ENCODE assay signal across 8 cellular contexts in the genomic region with DNA sequence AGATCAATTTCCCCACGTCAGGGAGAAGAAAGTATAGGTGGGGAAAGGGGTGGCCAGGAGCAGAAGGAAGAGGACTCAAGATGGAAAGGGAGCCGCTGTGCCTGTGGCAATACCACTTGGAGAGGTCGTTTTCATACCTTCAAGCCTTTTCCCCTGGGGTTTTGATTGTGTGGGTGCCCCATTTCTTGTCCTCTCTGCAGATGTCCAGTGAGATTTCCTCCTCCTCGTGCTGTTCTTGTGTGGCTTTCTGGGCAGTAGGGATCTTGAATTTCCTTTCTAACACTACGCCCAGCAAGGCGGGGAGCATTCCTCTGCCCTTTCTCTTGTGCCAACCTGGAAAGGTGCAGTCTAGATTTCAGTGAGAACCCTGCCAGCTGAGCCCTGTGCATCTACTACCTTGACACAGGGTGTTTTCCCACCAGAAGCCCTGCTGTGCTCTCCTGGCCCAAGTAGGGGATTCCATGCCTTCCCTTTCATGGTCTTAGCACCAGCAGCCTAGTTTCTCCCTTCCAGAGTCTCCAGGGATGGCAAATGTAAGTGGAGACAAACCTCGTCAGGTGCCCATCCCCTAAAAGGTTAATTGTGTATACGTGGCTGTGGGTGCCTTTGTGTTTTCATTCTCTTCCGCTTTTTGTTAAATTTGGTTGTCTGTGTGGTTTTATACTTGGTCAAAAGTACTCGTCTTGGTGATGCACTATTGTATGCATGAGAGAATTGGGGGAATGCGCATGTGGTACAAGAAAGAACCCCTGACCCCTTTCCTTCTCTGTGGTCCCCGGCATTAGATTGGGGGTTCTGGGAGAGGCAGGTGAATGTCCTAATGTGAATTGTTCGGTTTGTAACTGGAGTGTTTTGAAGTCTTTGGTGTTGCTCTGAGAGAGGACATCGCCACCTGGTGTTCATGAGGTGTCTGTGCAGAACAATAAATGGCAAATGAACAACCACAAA.
DNase-seq lines count a peak whose midpoint lies in the region; ATAC-seq and TF ChIP-seq lines count a peak whose summit lies in the region.

No MANE protein-coding gene starts in this region.

- peak; percentile 71 for ATAC-seq in GM18870 (IDR thresholded peaks at IDR 0.05; ENCODE audit: unreplicated experiment)
- peak; percentile 86 for ATAC-seq in HG03066 (IDR thresholded peaks at IDR 0.05; ENCODE audit: low read depth, unreplicated experiment)
- ATAC-seq in esophagus mucosa = peak; percentile 73
- peak; percentile 85 to 87 for ATAC-seq in upper lobe of left lung (ENCODE audit: low FRiP score in 2 of 2)

- peak; percentile 27 for TF ChIP-seq RAD21 in neural cell (conservative IDR thresholded peaks at IDR 0.05)

- H3K9me3 ChIP-seq in neural cell (ENCODE audit: low read length) = no peaks in the 10 kb centered on the region
- H3K9me3 ChIP-seq in upper lobe of left lung = no peaks in the 10 kb centered on the region

- no peaks in the 10 kb centered on the region for H3K79me2 ChIP-seq in neural cell (replicated peaks; ENCODE audit: insufficient read depth, low read length)

- H3K27ac ChIP-seq in C4-2B (no peak overlapping the region), neural cell (ENCODE audit: low read length) (no peak overlapping the region), upper lobe of left lung (peak overlapping the region in 1 of 4 donors; percentile 26)

- H3K27me3 ChIP-seq in neural cell (ENCODE audit: insufficient read depth, low read depth, low read length) (no peaks in the 10 kb centered on the region), upper lobe of left lung (no peaks in the 10 kb centered on the region)

- no peaks in the 10 kb centered on the region for H3K9me3 Mint-ChIP-seq in activated CD4-positive, alpha-beta memory T cell treated with anti-CD3 and anti-CD28 coated beads for 36 hours

- WGBS in upper lobe of left lung, 2 donors = 45 to 46% methylated on average over 14 of the region's 14 CpGs

- TF ChIP-seq EP300 in neural cell (conservative IDR thresholded peaks at IDR 0.05; ENCODE audit: poor library complexity, severe bottlenecking) = no peak
- TF ChIP-seq EP300 in upper lobe of left lung (IDR thresholded peaks at IDR 0.05) = no peak

- POLR2A ChIA-PET in activated CD4-positive, alpha-beta memory T cell treated with anti-CD3 and anti-CD28 coated beads for 36 hours (lab: Charles Lee) = no interaction called here

- no peaks in the 10 kb centered on the region for H3F3A ChIP-seq in neural cell (ENCODE audit: insufficient read depth, low read length, poor library complexity, severe bottlenecking)

- intact Hi-C loops in activated CD4-positive, alpha-beta memory T cell treated with anti-CD3 and anti-CD28 coated beads for 36 hours (cut with micrococcal nuclease) = loop anchor here (1.0 kb wide), 3 partner anchors 76 to 146 kb away; no protein-coding TSS in a partner anchor

- H3K36me3 ChIP-seq in neural cell (ENCODE audit: insufficient read depth, low read length) = no peaks in the 10 kb centered on the region
- H3K36me3 ChIP-seq in upper lobe of left lung = no peaks in the 10 kb centered on the region

- H4K20me1 ChIP-seq in neural cell (ENCODE audit: insufficient read depth) = no peaks in the 10 kb centered on the region

- CTCF ChIA-PET in activated CD4-positive, alpha-beta memory T cell treated with anti-CD3 and anti-CD28 coated beads for 36 hours (lab: Charles Lee) = interaction anchor here (1.4 to 2.1 kb wide), 5 partner anchors 9 to 126 kb away, joined by 3 to 12 read pairs (median 4); a partner anchor contains a TSS

- no peaks in the 10 kb centered on the region for H3K36me3 Mint-ChIP-seq in activated CD4-positive, alpha-beta memory T cell treated with anti-CD3 and anti-CD28 coated beads for 36 hours

- H3K9me2 ChIP-seq in neural cell (ENCODE audit: insufficient read depth, low read length) = no peaks in the 10 kb centered on the region

- peaks cover 14% of the 10 kb centered on the region for H3K4me1 Mint-ChIP-seq in activated CD4-positive, alpha-beta memory T cell treated with anti-CD3 and anti-CD28 coated beads for 36 hours (ENCODE audit: low read depth)

- TF ChIP-seq CTCF in C4-2B (conservative IDR thresholded peaks at IDR 0.05) (peak; percentile 93), neural cell (IDR thresholded peaks at IDR 0.05; ENCODE audit: poor library complexity, severe bottlenecking) (peak; percentile 61), upper lobe of left lung (IDR thresholded peaks at IDR 0.05) (peak; percentile 76 to 88 (median 83))

- H3K4me1 ChIP-seq in upper lobe of left lung = peaks cover 0 to 11% (median 0%) of the 10 kb centered on the region in 4 donors

- H3K27me3 Mint-ChIP-seq in activated CD4-positive, alpha-beta memory T cell treated with anti-CD3 and anti-CD28 coated beads for 36 hours = peaks cover 5% of the 10 kb centered on the region

- no peak overlapping the region for H3K27ac Mint-ChIP-seq in activated CD4-positive, alpha-beta memory T cell treated with anti-CD3 and anti-CD28 coated beads for 36 hours

- DNase-seq in NCI-H226 = peak; percentile 23
- peak; percentile 58 for DNase-seq in activated CD4-positive, alpha-beta memory T cell treated with anti-CD3 and anti-CD28 coated beads for 36 hours
- DNase-seq in upper lobe of left lung = peak in 1 of 2 donors; percentile 69

- no peak overlapping the region for H3K4me2 ChIP-seq in neural cell (ENCODE audit: low read length)

- no peak overlapping the region for H2AFZ ChIP-seq in neural cell (ENCODE audit: low read depth, low read length)

- H3K4me3 ChIP-seq in neural cell (ENCODE audit: low read length) (no peak overlapping the region), upper lobe of left lung (no peak overlapping the region)

- H3K4me3 Mint-ChIP-seq in activated CD4-positive, alpha-beta memory T cell treated with anti-CD3 and anti-CD28 coated beads for 36 hours = peak overlapping the region; percentile 42

- no peak for TF ChIP-seq POLR2A in upper lobe of left lung (IDR thresholded peaks at IDR 0.05)

- no peak overlapping the region for H3K9ac ChIP-seq in neural cell (ENCODE audit: low read length)

TF ChIP-seq in neural cell, 6 proteins besides CTCF, POLR2A, EP300 and RAD21:
- TF ChIP-seq MXI1 (conservative IDR thresholded peaks at IDR 0.05; ENCODE audit: poor library complexity, severe bottlenecking) = no peak
- no peak for TF ChIP-seq TAF1 (IDR thresholded peaks at IDR 0.05; ENCODE audit: low read depth)
- peak; percentile 51 for TF ChIP-seq SMC3 (conservative IDR thresholded peaks at IDR 0.05; ENCODE audit: poor library complexity)
- TF ChIP-seq POLR2AphosphoS5 (IDR thresholded peaks at IDR 0.05) = no peak
- TF ChIP-seq, protein P1, sequence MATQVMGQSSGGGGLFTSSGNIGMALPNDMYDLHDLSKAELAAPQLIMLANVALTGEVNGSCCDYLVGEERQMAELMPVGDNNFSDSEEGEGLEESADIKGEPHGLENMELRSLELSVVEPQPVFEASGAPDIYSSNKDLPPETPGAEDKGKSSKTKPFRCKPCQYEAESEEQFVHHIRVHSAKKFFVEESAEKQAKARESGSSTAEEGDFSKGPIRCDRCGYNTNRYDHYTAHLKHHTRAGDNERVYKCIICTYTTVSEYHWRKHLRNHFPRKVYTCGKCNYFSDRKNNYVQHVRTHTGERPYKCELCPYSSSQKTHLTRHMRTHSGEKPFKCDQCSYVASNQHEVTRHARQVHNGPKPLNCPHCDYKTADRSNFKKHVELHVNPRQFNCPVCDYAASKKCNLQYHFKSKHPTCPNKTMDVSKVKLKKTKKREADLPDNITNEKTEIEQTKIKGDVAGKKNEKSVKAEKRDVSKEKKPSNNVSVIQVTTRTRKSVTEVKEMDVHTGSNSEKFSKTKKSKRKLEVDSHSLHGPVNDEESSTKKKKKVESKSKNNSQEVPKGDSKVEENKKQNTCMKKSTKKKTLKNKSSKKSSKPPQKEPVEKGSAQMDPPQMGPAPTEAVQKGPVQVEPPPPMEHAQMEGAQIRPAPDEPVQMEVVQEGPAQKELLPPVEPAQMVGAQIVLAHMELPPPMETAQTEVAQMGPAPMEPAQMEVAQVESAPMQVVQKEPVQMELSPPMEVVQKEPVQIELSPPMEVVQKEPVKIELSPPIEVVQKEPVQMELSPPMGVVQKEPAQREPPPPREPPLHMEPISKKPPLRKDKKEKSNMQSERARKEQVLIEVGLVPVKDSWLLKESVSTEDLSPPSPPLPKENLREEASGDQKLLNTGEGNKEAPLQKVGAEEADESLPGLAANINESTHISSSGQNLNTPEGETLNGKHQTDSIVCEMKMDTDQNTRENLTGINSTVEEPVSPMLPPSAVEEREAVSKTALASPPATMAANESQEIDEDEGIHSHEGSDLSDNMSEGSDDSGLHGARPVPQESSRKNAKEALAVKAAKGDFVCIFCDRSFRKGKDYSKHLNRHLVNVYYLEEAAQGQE (IDR thresholded peaks at IDR 0.05; ENCODE audit: borderline replicate concordance) = no peak
- no peak for TF ChIP-seq EZH2 (IDR thresholded peaks at IDR 0.05; ENCODE audit: borderline replicate concordance, insufficient read depth, low read length, poor library complexity, severe bottlenecking)
TF ChIP-seq in neural cell: peak in this region for 1.
